1 cellular context compared by ENCODE assay signal in genomic region chr10:71909399-71910083, GRCh38.
TF ChIP-seq lines count a peak whose summit lies in the region.

No MANE protein-coding gene starts in this region.

TF ChIP-seq in K562, 482 proteins besides CTCF, POLR2A, EP300 and RAD21:
- TF ChIP-seq ETV1 (tag; conservative IDR thresholded peaks at IDR 0.05; ENCODE audit: low read depth) (peak; percentile 66), OTX1 (CRISPR knock-in tag; IDR thresholded peaks at IDR 0.05) (no peak), ARID1B (IDR thresholded peaks at IDR 0.05) (peak; percentile 34; the same call in 1 of the 2 replicates), SOX6 (IDR thresholded peaks at IDR 0.05) (peak; percentile 76), CCNT2 (IDR thresholded peaks at IDR 0.05; ENCODE audit: borderline replicate concordance, extremely low read depth, insufficient read length, low read depth, low read length) (no peak), BACH1 (tag; IDR thresholded peaks at IDR 0.05) (peak; percentile 47; the same call in 1 of the 2 replicates), ZNF639 (CRISPR knock-in tag; conservative IDR thresholded peaks at IDR 0.05 in 1 of 2, IDR thresholded peaks at IDR 0.05 in 1 of 2) (peak in 1 of 2 experiments; percentile 72; a peak in 1 of 4 replicates), GABPA (tag; conservative IDR thresholded peaks at IDR 0.05; ENCODE audit: low read depth) (peak; percentile 45), STAG1 (CRISPR knock-in tag; IDR thresholded peaks at IDR 0.05; ENCODE audit: borderline replicate concordance) (no peak), SMARCA4 (IDR thresholded peaks at IDR 0.05) (peak; percentile 11; the same call in 1 of the 2 replicates), MEIS2 (IDR thresholded peaks at IDR 0.05; ENCODE audit: partially characterized antibody) (peak; percentile 81), ZNF583 (CRISPR knock-in tag; IDR thresholded peaks at IDR 0.05) (peak; percentile 17; the same call in 1 of the 2 replicates), PKNOX1 (IDR thresholded peaks at IDR 0.05) (peak; percentile 28; the same call in 1 of the 2 replicates), KLF1 (tag; IDR thresholded peaks at IDR 0.05) (0 out of 2 replicates have a peak, but pooled peaks have one; percentile 31), ZFPM2 (CRISPR knock-in tag; IDR thresholded peaks at IDR 0.05) (no peak), ZNF766 (CRISPR knock-in tag; conservative IDR thresholded peaks at IDR 0.05) (0 out of 2 replicates have a peak, but pooled peaks have one; percentile 27), SMAD4 (CRISPR knock-in tag; conservative IDR thresholded peaks at IDR 0.05) (peak; percentile 5; the same call in 1 of the 2 replicates), CBFA2T2 (conservative IDR thresholded peaks at IDR 0.05) (0 out of 2 replicates have a peak, but pooled peaks have one; percentile 4), ZNF134 (CRISPR knock-in tag; conservative IDR thresholded peaks at IDR 0.05) (no peak)
- TF ChIP-seq, protein P1, sequence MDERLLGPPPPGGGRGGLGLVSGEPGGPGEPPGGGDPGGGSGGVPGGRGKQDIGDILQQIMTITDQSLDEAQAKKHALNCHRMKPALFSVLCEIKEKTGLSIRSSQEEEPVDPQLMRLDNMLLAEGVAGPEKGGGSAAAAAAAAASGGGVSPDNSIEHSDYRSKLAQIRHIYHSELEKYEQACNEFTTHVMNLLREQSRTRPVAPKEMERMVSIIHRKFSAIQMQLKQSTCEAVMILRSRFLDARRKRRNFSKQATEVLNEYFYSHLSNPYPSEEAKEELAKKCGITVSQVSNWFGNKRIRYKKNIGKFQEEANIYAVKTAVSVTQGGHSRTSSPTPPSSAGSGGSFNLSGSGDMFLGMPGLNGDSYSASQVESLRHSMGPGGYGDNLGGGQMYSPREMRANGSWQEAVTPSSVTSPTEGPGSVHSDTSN (CRISPR knock-in tag; IDR thresholded peaks at IDR 0.05; ENCODE audit: low read depth), result no peak
- TF ChIP-seq, protein P1 (tag; conservative IDR thresholded peaks at IDR 0.05; ENCODE audit: low read depth), result peak; percentile 61
